In the genomic region with DNA sequence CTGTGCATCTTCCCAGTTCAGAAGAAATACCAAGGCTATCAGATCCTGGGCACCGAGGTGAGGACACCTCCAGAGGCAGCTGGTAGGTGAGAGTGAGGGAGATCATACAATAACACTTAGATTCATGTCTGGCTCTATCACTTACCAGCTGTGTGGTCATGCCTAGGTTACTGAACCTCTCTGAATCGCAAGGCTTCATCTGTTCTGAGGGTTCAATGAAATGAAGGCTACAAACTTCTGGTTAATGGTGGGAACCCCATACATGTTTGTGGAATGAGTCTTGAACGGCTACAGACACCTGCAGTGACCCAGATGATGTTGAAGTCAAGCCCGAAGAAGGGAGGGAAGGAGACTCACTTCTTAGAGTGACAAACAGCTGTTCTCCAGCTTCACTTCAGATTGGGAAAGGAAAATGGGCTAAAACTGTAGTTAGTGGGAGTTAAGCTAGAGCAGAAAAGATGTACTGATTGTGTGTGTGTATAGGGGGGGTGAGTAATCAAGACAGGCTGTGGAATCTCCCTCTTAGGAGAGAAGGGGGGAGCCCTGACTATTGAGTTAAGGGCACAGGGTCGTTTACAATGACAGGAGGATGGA, we compare ENCODE assay signal across 2 cellular contexts.
TF ChIP-seq lines count a peak whose summit lies in the region.

No MANE protein-coding gene starts in this region.

TF ChIP-seq in H1, 55 proteins besides CTCF, POLR2A, EP300 and RAD21:
- TF ChIP-seq SUZ12 (IDR thresholded peaks at IDR 0.05; ENCODE audit: low read length) (peak; percentile 14; the same call in 1 of the 2 replicates), SAP30 (IDR thresholded peaks at IDR 0.05; ENCODE audit: insufficient read depth, insufficient replicate concordance, low read length) (no peak), SIN3A (conservative IDR thresholded peaks at IDR 0.05 in 1 of 2, IDR thresholded peaks at IDR 0.05 in 1 of 2; ENCODE audit: low read depth in 1 of 2, low read length in 2 of 2) (0 out of 4 replicates have a peak, but pooled peaks of 1 of the 2 experiments have one; percentile 50)

TF ChIP-seq in neural cell, 6 proteins besides CTCF, POLR2A, EP300 and RAD21:
- TF ChIP-seq SMC3 (conservative IDR thresholded peaks at IDR 0.05; ENCODE audit: poor library complexity) (no peak), EZH2 (IDR thresholded peaks at IDR 0.05; ENCODE audit: borderline replicate concordance, insufficient read depth, low read length, poor library complexity, severe bottlenecking) (no peak), MXI1 (conservative IDR thresholded peaks at IDR 0.05; ENCODE audit: poor library complexity, severe bottlenecking) (no peak), POLR2AphosphoS5 (IDR thresholded peaks at IDR 0.05) (no peak), TAF1 (IDR thresholded peaks at IDR 0.05; ENCODE audit: low read depth) (no peak)
